ENCODE assay signal across 11 cellular contexts in the genomic region with DNA sequence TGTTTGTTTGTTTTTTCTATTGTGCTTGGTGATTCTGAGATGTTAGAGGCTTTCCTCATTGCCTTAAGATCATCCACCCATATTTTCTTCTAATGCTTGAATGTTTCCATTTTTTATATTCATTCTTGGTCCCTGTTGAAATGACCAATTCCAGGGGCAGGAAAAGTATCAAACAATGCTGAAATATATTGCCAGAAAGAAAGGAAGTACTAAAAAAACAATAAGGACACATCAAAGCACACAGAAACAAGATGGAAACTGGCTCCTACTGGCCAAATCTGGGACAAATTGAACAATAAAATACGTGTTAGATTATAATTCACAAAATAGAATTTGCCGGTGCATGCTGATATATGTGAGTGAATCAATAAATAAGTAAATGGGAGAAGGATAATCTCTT. TPM values are rescaled to one million over a fixed set of nuclear protein-coding genes. Genes with fewer than 3 reads are reported as not detected.
DNase-seq lines count a peak whose midpoint lies in the region; ATAC-seq and TF ChIP-seq lines count a peak whose summit lies in the region.
"Had no signal": no experiment of that assay in that cellular context is flagged by ENCODE, and none has a peak within 500 bp of the region (broad histone marks: within the 10 kb centered on the region; RNA-seq: fewer than 3 reads in every experiment).

No MANE protein-coding gene starts in this region.

- TF ChIP-seq CTCF in Calu3 (IDR thresholded peaks at IDR 0.05; ENCODE audit: unreplicated experiment): no peak
- no peak for TF ChIP-seq CTCF in sigmoid colon (IDR thresholded peaks at IDR 0.05)

- WGBS in sigmoid colon, 2 donors: 91 to 95% methylated on average over 2 of the region's 2 CpGs

- H3K4me3 Mint-ChIP-seq in Calu3 (ENCODE audit: low read depth, unreplicated experiment) (no peak overlapping the region), T-cell (peak overlapping the region in 1 of 3 donors; percentile 7)
- peak overlapping the region; percentile 46 to 53 for H3K4me3 Mint-ChIP-seq in effector memory CD8-positive, alpha-beta T cell

- peak overlapping the region in 3 of 4 donors; percentile 30 to 63 (median 55) for H3K27ac ChIP-seq in sigmoid colon

- CTCF ChIA-PET in Calu3 (lab: Charles Lee): no interaction called here
- CTCF ChIA-PET in T-cell (lab: Charles Lee): no interaction called here

- H3K27me3 Mint-ChIP-seq in Calu3 (ENCODE audit: unreplicated experiment) (no peaks in the 10 kb centered on the region), T-cell (no peaks in the 10 kb centered on the region)
- H3K27me3 Mint-ChIP-seq in effector memory CD8-positive, alpha-beta T cell: no peaks in the 10 kb centered on the region

- peaks cover 0 to 13% (median 8%) of the 10 kb centered on the region in 4 donors for H3K4me1 ChIP-seq in sigmoid colon
- H3K4me1 ChIP-seq: HAP-1 had no signal

- no peaks in the 10 kb centered on the region for H3K27me3 ChIP-seq in sigmoid colon

- peak overlapping the region; percentile 65 for H3K27ac Mint-ChIP-seq in Calu3 (ENCODE audit: unreplicated experiment)
- peak overlapping the region; percentile 72 to 82 for H3K27ac Mint-ChIP-seq in T-cell
- peak overlapping the region in 1 of 2 donors; percentile 45 for H3K27ac Mint-ChIP-seq in effector memory CD8-positive, alpha-beta T cell

- ATAC-seq in T-cell (replicated peaks in 1 of 4) (no peak), GM21717 (IDR thresholded peaks at IDR 0.05; ENCODE audit: unreplicated experiment) (no peak)
- ATAC-seq in effector memory CD8-positive, alpha-beta T cell (replicated peaks): no peak

- intact Hi-C loops in Calu3 (cut with micrococcal nuclease; ENCODE audit: unreplicated experiment) (loop anchor here (5.0 kb wide), 1 partner anchor 33 kb away; no protein-coding TSS in a partner anchor), sigmoid colon (cut with DNase I) (no loop called here)

- peaks cover 3% of the 10 kb centered on the region for H3K9me3 Mint-ChIP-seq in Calu3 (ENCODE audit: low read depth, unreplicated experiment)
- H3K9me3 Mint-ChIP-seq in T-cell: peaks cover 9 to 23% (median 16%) of the 10 kb centered on the region in 3 donors
- H3K9me3 Mint-ChIP-seq in effector memory CD8-positive, alpha-beta T cell: peaks cover 0 to under 1% of the 10 kb centered on the region in 2 donors

- peaks cover 4% of the 10 kb centered on the region for H3K36me3 Mint-ChIP-seq in Calu3 (ENCODE audit: insufficient read depth, unreplicated experiment)
- peaks cover 52% of the 10 kb centered on the region for H3K36me3 Mint-ChIP-seq in T-cell
- peaks cover 4% of the 10 kb centered on the region for H3K36me3 Mint-ChIP-seq in effector memory CD8-positive, alpha-beta T cell (ENCODE audit: insufficient read depth)

- DNase-seq in Calu3 (no peak), T-cell (no peak), sigmoid colon (no peak), kidney glomerular epithelial cell (lab: John Stamatoyannopoulos, UW) (no peak), HK-2 (ENCODE audit: unreplicated experiment) (no peak)
- DNase-seq in effector memory CD8-positive, alpha-beta T cell: no peak
- DNase-seq in effector CD4-positive, alpha-beta T cell: no peak
- DNase-seq: Karpas-422, NCI-H2107 had no signal

- POLR2A ChIA-PET in T-cell (lab: Charles Lee): no interaction called here

- no peak overlapping the region for H3K4me3 ChIP-seq in sigmoid colon
- H3K4me3 ChIP-seq: HAP-1 had no signal

- H3K36me3 ChIP-seq in sigmoid colon: no peaks in the 10 kb centered on the region

- peaks cover 21% of the 10 kb centered on the region for H3K4me1 Mint-ChIP-seq in Calu3 (ENCODE audit: low read depth, unreplicated experiment)
- H3K4me1 Mint-ChIP-seq in T-cell: peaks cover 32 to 56% (median 56%) of the 10 kb centered on the region in 3 donors
- H3K4me1 Mint-ChIP-seq in effector memory CD8-positive, alpha-beta T cell (ENCODE audit: low read depth in 2 of 2): peaks cover 30 to 57% of the 10 kb centered on the region in 2 donors

- peaks cover 0 to 4% (median 1%) of the 10 kb centered on the region in 4 donors for H3K9me3 ChIP-seq in sigmoid colon

- TF ChIP-seq EP300 in sigmoid colon (IDR thresholded peaks at IDR 0.05): no peak

- TSS peak; percentile 5 for BruUV-seq in Calu3 (replicated peaks; lab: Mats Ljungman, UMichigan)

- TF ChIP-seq POLR2A in sigmoid colon (IDR thresholded peaks at IDR 0.05): no peak

RNA-seq across cellular contexts. Expression of gene ZDHHC20, which starts 23.9 kb away (rescaled TPM):
- total RNA-seq in Calu3 (2022): 88.9 and 90.6 TPM in 2 replicates
- total RNA-seq in T-cell: 10 to 100 TPM; 60.1 to 73.8 (median 68.0) TPM
- 10 to 100 TPM; 49.9 to 56.7 (median 55.3) TPM for total RNA-seq in sigmoid colon
- 10 to 100 TPM; 14.4 to 25.6 (median 20.3) TPM for polyA plus RNA-seq in sigmoid colon
